Comparison of ENCODE assay signal across 15 cellular contexts in genomic region chr10:43094091-43094484, GRCh38. TPM values are rescaled to one million over a fixed set of nuclear protein-coding genes. Genes with fewer than 3 reads are reported as not detected.
"Had no signal": no experiment of that assay in that cellular context is flagged by ENCODE, and none has a peak within 500 bp of the region (broad histone marks: within the 10 kb centered on the region; RNA-seq: fewer than 3 reads in every experiment).

No MANE protein-coding gene starts in this region.

- H3K27me3 ChIP-seq: gastrocnemius medialis, testis had no signal

- H3K27ac ChIP-seq: epithelial cell of prostate, esophagus muscularis mucosa, gastrocnemius medialis, heart right ventricle, skin epidermis, testis, tibial nerve had no signal

- DNase-seq: effector memory CD8-positive, alpha-beta T cell; gastrocnemius medialis; heart right ventricle; kidney glomerular epithelial cell; naive thymus-derived CD4-positive, alpha-beta T cell; stimulated activated CD4-positive, alpha-beta T cell treated with anti-CD3 and anti-CD28 coated beads, Interleukin-2, amount 100 ng/mL, for 24 hours; stimulated activated CD4-positive, alpha-beta T cell treated with anti-CD3 and anti-CD28 coated beads, Interleukin-4, amount 100 ng/mL, for 4 hours; stimulated activated naive B cell treated with anti-CD40 and anti-IgM and Interleukin-4, amounts not matched to agents 10 μg/mL and 1 μg/mL and 100 μg/mL, for 72 hours; stimulated activated naive CD8-positive, alpha-beta T cell treated with anti-CD3 and anti-CD28 coated beads, Interleukin-15, amount 100 ng/mL, for 72 hours had no signal

- H3K4me3 ChIP-seq: esophagus muscularis mucosa, gastrocnemius medialis, heart right ventricle, skin epidermis, testis, tibial nerve had no signal

- H3K9me3 ChIP-seq: esophagus muscularis mucosa, gastrocnemius medialis, heart right ventricle, testis, tibial nerve had no signal

- H3K36me3 ChIP-seq: esophagus muscularis mucosa, gastrocnemius medialis, heart right ventricle, tibial nerve had no signal

- H3K4me1 ChIP-seq: esophagus muscularis mucosa, gastrocnemius medialis, testis, tibial nerve had no signal

- ATAC-seq: effector memory CD8-positive, alpha-beta T cell; gastrocnemius medialis; naive thymus-derived CD4-positive, alpha-beta T cell; sciatic nerve had no signal

RNA-seq across cellular contexts. Expression of gene RET, which starts 17.2 kb away (rescaled TPM):
- polyA plus RNA-seq: naive thymus-derived CD4-positive, alpha-beta T cell had no signal
